Comparison of ENCODE assay signal across 8 cellular contexts in the genomic region with DNA sequence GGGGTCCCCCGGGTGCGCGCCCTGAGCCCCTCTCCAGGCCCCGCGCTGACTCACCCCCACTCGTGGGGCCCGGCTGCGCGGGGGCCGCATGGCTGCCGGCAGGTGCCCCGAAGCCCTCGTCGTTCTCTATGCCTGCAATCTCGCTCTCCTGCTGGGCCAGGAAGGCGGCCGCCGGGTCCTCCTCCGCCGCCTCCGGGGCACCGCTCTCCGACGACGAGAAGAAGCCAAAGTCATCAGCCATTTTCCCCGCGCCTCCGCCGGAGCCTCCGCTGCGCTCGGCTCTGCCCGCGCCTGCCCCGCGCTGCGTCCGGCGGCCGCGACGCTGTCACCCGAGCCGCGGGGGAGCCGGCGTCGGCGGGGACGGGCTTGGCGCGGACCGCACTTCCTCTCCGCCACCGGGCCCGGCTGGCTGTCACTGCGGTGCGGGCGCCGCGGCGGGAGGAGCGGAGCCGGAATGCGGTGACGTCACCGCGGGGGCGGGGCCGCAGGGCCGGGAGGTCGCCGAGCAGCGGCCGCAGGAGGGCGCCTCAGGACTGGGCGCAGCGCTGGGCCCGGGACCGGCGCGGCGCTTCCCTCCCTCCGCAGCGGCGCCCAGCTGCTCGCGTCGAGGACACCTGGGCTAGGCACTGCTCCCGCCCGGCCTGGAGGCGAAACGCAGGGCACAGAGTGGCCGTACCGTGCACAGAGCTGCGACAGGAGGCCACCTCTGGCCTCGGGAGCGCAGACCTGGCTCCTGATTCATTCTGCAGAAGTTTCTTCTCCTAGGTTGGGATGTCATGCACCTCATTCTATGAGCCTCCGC. TPM values are rescaled to one million over a fixed set of nuclear protein-coding genes. Genes with fewer than 3 reads are reported as not detected.
DNase-seq lines count a peak whose midpoint lies in the region; ATAC-seq and TF ChIP-seq lines count a peak whose summit lies in the region.

A gene with protein sequence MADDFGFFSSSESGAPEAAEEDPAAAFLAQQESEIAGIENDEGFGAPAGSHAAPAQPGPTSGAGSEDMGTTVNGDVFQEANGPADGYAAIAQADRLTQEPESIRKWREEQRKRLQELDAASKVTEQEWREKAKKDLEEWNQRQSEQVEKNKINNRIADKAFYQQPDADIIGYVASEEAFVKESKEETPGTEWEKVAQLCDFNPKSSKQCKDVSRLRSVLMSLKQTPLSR (minus strand): TSS at position 417 of the 802 bp plus-strand sequence. CDS start 176 bp downstream, at position 241.

- H3K27me3 Mint-ChIP-seq in activated T-helper 2 cell treated with anti-CD3 and anti-CD28 coated beads, Interferon-gamma antibody, Interleukin-2, Interleukin-4, amounts not matched to agents 10 μg/mL and 5 μg/mL and 100 μg/mL, durations not matched to agents 14 hours and 24 hours and 36 hours (ENCODE audit: low read depth) = peaks cover 14% of the 10 kb centered on the region
- H3K27me3 Mint-ChIP-seq in natural killer cell (ENCODE audit: low read depth in 2 of 2) = peaks cover 4 to 7% of the 10 kb centered on the region in 2 donors

- H3K9ac ChIP-seq in DND-41 (ENCODE audit: low read depth, low read length) = peak within 1 kb of the TSS; percentile 97

- peaks cover 14% of the 10 kb centered on the region; the same call in 1 of the 2 replicates for H4K20me1 ChIP-seq in DND-41 (ENCODE audit: insufficient read depth, low read length)

- H3K36me3 ChIP-seq in DND-41 (ENCODE audit: insufficient read depth, low read length) = peaks cover 6% of the 10 kb centered on the region; the same call in 1 of the 2 replicates

- peak within 1 kb of the TSS; percentile 62 for H3K27ac Mint-ChIP-seq in activated T-helper 2 cell treated with anti-CD3 and anti-CD28 coated beads, Interferon-gamma antibody, Interleukin-2, Interleukin-4, amounts not matched to agents 10 μg/mL and 5 μg/mL and 100 μg/mL, durations not matched to agents 14 hours and 24 hours and 36 hours
- H3K27ac Mint-ChIP-seq in natural killer cell = peak within 1 kb of the TSS; percentile 80 to 86

- peak within 1 kb of the TSS; percentile 82 for H3K27ac ChIP-seq in DND-41 (ENCODE audit: low read length)

- intact Hi-C loops in activated T-helper 2 cell treated with anti-CD3 and anti-CD28 coated beads, Interferon-gamma antibody, Interleukin-2, Interleukin-4, amounts not matched to agents 10 μg/mL and 5 μg/mL and 100 μg/mL, durations not matched to agents 14 hours and 24 hours and 36 hours (cut with micrococcal nuclease) = loop anchor here (1.0 to 2.0 kb wide), 5 partner anchors 28 to 180 kb away; a partner anchor contains a TSS
- intact Hi-C loops in natural killer cell (cut with micrococcal nuclease) = loop anchor here (2.0 to 5.0 kb wide), 5 partner anchors 28 to 181 kb away; a partner anchor contains a TSS

- peaks cover 5% of the 10 kb centered on the region for H3K9me3 Mint-ChIP-seq in activated T-helper 2 cell treated with anti-CD3 and anti-CD28 coated beads, Interferon-gamma antibody, Interleukin-2, Interleukin-4, amounts not matched to agents 10 μg/mL and 5 μg/mL and 100 μg/mL, durations not matched to agents 14 hours and 24 hours and 36 hours
- H3K9me3 Mint-ChIP-seq in natural killer cell = no peaks in the 10 kb centered on the region

- peak; percentile 92 for TF ChIP-seq CTCF in DND-41 (IDR thresholded peaks at IDR 0.05; ENCODE audit: borderline replicate concordance, extremely low read depth, low read length, poor library complexity, severe bottlenecking)
- peak; percentile 75 for TF ChIP-seq CTCF in natural killer cell (IDR thresholded peaks at IDR 0.05)

- peak within 1 kb of the TSS; percentile 83 to 99 for H3K4me3 ChIP-seq in DND-41 (ENCODE audit: low read depth in 1 of 2, low read length in 2 of 2)
- peak within 1 kb of the TSS; percentile 64 for H3K4me3 ChIP-seq in Jurkat, Clone E6-1 (ENCODE audit: low read length)

- H3K4me1 ChIP-seq in DND-41 (ENCODE audit: insufficient read depth, low read length) = peaks cover 38% of the 10 kb centered on the region

- H3K4me2 ChIP-seq in DND-41 (ENCODE audit: insufficient read depth, low read length) = peak within 1 kb of the TSS; percentile 96

- DNase-seq in DND-41 (peak; percentile 89), RPMI8226 (peak; percentile 95), fibroblast of peridontal ligament (ENCODE audit: extremely low read depth) (peak; percentile 64), natural killer cell (peak; percentile 81)
- DNase-seq in Jurkat, Clone E6-1 (ENCODE audit: low read depth, low spot score) = peak; percentile 71
- peak; percentile 75 for DNase-seq in activated T-helper 2 cell treated with anti-CD3 and anti-CD28 coated beads, Interferon-gamma antibody, Interleukin-2, Interleukin-4, amounts not matched to agents 10 μg/mL and 5 μg/mL and 100 μg/mL, durations not matched to agents 14 hours and 24 hours and 36 hours (ENCODE audit: low spot score)
- peak; percentile 82 for DNase-seq in stimulated activated naive CD4-positive, alpha-beta T cell treated with Interleukin-2 at 50 U/mL for 16 hours (lab: John Stamatoyannopoulos, UW)

- ATAC-seq in DND-41 (ENCODE audit: insufficient read depth, low read depth) (peak; percentile 96), GM21576 (IDR thresholded peaks at IDR 0.05; ENCODE audit: unreplicated experiment) (peak; percentile 92), natural killer cell (peak; percentile 92 to 98 (median 92))

- peaks cover 40% of the 10 kb centered on the region for H3K79me2 ChIP-seq in DND-41 (ENCODE audit: insufficient read depth, low read length)

- no peaks in the 10 kb centered on the region for H3K36me3 Mint-ChIP-seq in activated T-helper 2 cell treated with anti-CD3 and anti-CD28 coated beads, Interferon-gamma antibody, Interleukin-2, Interleukin-4, amounts not matched to agents 10 μg/mL and 5 μg/mL and 100 μg/mL, durations not matched to agents 14 hours and 24 hours and 36 hours (ENCODE audit: low read depth)
- H3K36me3 Mint-ChIP-seq in natural killer cell = no peaks in the 10 kb centered on the region

- H3K27me3 ChIP-seq in DND-41 (ENCODE audit: insufficient read depth, low read length, poor library complexity) = no peaks in the 10 kb centered on the region

- H3K4me1 Mint-ChIP-seq in activated T-helper 2 cell treated with anti-CD3 and anti-CD28 coated beads, Interferon-gamma antibody, Interleukin-2, Interleukin-4, amounts not matched to agents 10 μg/mL and 5 μg/mL and 100 μg/mL, durations not matched to agents 14 hours and 24 hours and 36 hours (ENCODE audit: low read depth) = peaks cover 25% of the 10 kb centered on the region
- H3K4me1 Mint-ChIP-seq in natural killer cell = peaks cover 31 to 47% of the 10 kb centered on the region in 2 donors

- H3K4me3 Mint-ChIP-seq in activated T-helper 2 cell treated with anti-CD3 and anti-CD28 coated beads, Interferon-gamma antibody, Interleukin-2, Interleukin-4, amounts not matched to agents 10 μg/mL and 5 μg/mL and 100 μg/mL, durations not matched to agents 14 hours and 24 hours and 36 hours (ENCODE audit: low read depth) = peak within 1 kb of the TSS; percentile 82
- peak within 1 kb of the TSS; percentile 89 for H3K4me3 Mint-ChIP-seq in natural killer cell

- no peaks in the 10 kb centered on the region for H3K9me3 ChIP-seq in DND-41 (ENCODE audit: insufficient read depth, low read length, severe bottlenecking)

- peak within 1 kb of the TSS; percentile 91 for H2AFZ ChIP-seq in DND-41 (ENCODE audit: low read depth, low read length)

RNA-seq across cellular contexts. Expression of the gene that starts here (rescaled TPM):
- 59.1 TPM for polyA plus RNA-seq in Jurkat, Clone E6-1 (2012; ENCODE audit: insufficient read depth, insufficient read length)
- total RNA-seq in activated T-helper 2 cell treated with anti-CD3 and anti-CD28 coated beads, Interferon-gamma antibody, Interleukin-2, Interleukin-4, amounts not matched to agents 10 μg/mL and 5 μg/mL and 100 μg/mL, durations not matched to agents 14 hours and 24 hours and 36 hours = 47.9 and 57.9 TPM in 2 replicates
- total RNA-seq in natural killer cell = 10 to 100 TPM; 60.6 to 77.2 (median 70.4) TPM

Comparison
In these comparisons a context has a peak if more than half of its experiments do, and no peak if none do; other contexts are left out.
1. Peak in every context shown above with its lines: DNase-seq, ATAC-seq, H3K4me3 ChIP-seq and H3K27ac ChIP-seq.